In genomic region chr4:43223820-43224219, GRCh38 we compare ENCODE assay signal across 35 cellular contexts.
"Had no signal": no experiment of that assay in that cellular context is flagged by ENCODE, and none has a peak within 500 bp of the region (broad histone marks: within the 10 kb centered on the region; RNA-seq: fewer than 3 reads in every experiment).

No MANE protein-coding gene starts in this region.

- H3K9ac ChIP-seq: KMS-11 had no signal

- ATAC-seq: activated CD8-positive, alpha-beta memory T cell treated with anti-CD3 and anti-CD28 coated beads, Interleukin-2, amount 10 ng/mL, durations not matched to agents 7 days and 5 days; activated T-helper 17 cell treated with anti-CD3 and anti-CD28 coated beads, Interleukin-2, amount 50 U/mL, for 72 hours; Panc1; SK-N-SH treated with all-trans-retinoic acid at 6 μM for 48 hours had no signal

- H3K36me3 ChIP-seq: brain microvascular endothelial cell, WERI-Rb-1 had no signal

- DNase-seq: activated CD4-positive, alpha-beta memory T cell treated with anti-CD3 and anti-CD28 coated beads, Interleukin-2, amount 10 ng/mL, durations not matched to agents 7 days and 5 days; activated CD4-positive, alpha-beta T cell treated with anti-CD3 and anti-CD28 coated beads for 1 hour; activated CD4-positive, alpha-beta T cell treated with anti-CD3 and anti-CD28 coated beads for 48 hours; activated CD4-positive, CD25-positive, alpha-beta regulatory T cell; activated CD8-positive, alpha-beta memory T cell treated with anti-CD3 and anti-CD28 coated beads for 24 hours; activated CD8-positive, alpha-beta memory T cell treated with anti-CD3 and anti-CD28 coated beads, Interleukin-2, amount 10 ng/mL, durations not matched to agents 7 days and 5 days; activated CD8-positive, alpha-beta memory T cell treated with anti-CD3 and anti-CD28 coated beads, Interleukin-2, amount 50 U/mL, for 48 hours; activated effector memory CD4-positive, alpha-beta T cell treated with anti-CD3 and anti-CD28 coated beads, Interleukin-2, amount 50 U/mL, for 16 hours; activated naive CD4-positive, alpha-beta T cell; activated naive CD4-positive, alpha-beta T cell treated with anti-CD3 and anti-CD28 coated beads, Interleukin-2, amount 50 U/mL, for 16 hours; activated naive CD8-positive, alpha-beta T cell treated with anti-CD3 and anti-CD28 coated beads for 36 hours; activated T-cell treated with anti-CD3 and anti-CD28 coated beads, Interleukin-2, amount 50 U/mL, for 48 hours; amniotic stem cell; aorta; brain microvascular endothelial cell; central memory CD4-positive, alpha-beta T cell; MM.1S; NCI-H1048; NCI-H1105 treated with DMSO at 0.1 percent for 48 hours; NCI-H1436; NCI-H1694; NCI-H1930; NCI-H2081 treated with DMSO at 0.1 percent for 48 hours; NCI-H345; NCI-H524 treated with DMSO at 0.1 percent for 48 hours; SHP77; SW 1271; T-helper 1 cell; T-helper 2 cell; T-helper 9 cell; WERI-Rb-1 had no signal

- H3K27me3 ChIP-seq: brain microvascular endothelial cell had no signal

- H3K27ac ChIP-seq: brain microvascular endothelial cell, KMS-11, WERI-Rb-1 had no signal

- H3K4me2 ChIP-seq: KMS-11 had no signal
